In genomic region chr2:133139847-133140533, GRCh38 we compare ENCODE assay signal across 13 cellular contexts.
DNase-seq lines count a peak whose midpoint lies in the region; ATAC-seq lines count a peak whose summit lies in the region.
"Had no signal": no experiment of that assay in that cellular context is flagged by ENCODE, and none has a peak within 500 bp of the region (broad histone marks: within the 10 kb centered on the region; RNA-seq: fewer than 3 reads in every experiment).

No MANE protein-coding gene starts in this region.

- CTCF ChIA-PET in activated naive CD4-positive, alpha-beta T cell treated with anti-CD3 and anti-CD28 coated beads for 36 hours (lab: Charles Lee) = interaction anchor here (0.7 kb wide), 1 partner anchor 721 kb away, joined by 3 read pairs; no protein-coding TSS in a partner anchor

- H3K4me3 ChIP-seq in NT2/D1 (ENCODE audit: insufficient read length, low read depth) = no peak overlapping the region
- H3K4me3 ChIP-seq: skin epidermis had no signal

- no peaks in the 10 kb centered on the region for H3K27me3 Mint-ChIP-seq in activated naive CD4-positive, alpha-beta T cell treated with anti-CD3 and anti-CD28 coated beads for 36 hours (ENCODE audit: low read depth)
- H3K27me3 Mint-ChIP-seq: activated naive CD8-positive, alpha-beta T cell treated with anti-CD3 and anti-CD28 coated beads for 36 hours; CD4-positive, CD25-positive, alpha-beta regulatory T cell; stimulated activated naive CD8-positive, alpha-beta T cell treated with anti-CD3 and anti-CD28 coated beads, Interleukin-15, amount 100 ng/mL, for 72 hours had no signal

- no peak overlapping the region for H3K9ac ChIP-seq in NT2/D1 (ENCODE audit: insufficient read length, low read depth)

- no peaks in the 10 kb centered on the region for H3K36me3 ChIP-seq in NT2/D1 (ENCODE audit: insufficient read depth, insufficient read length, low read length)
- H3K36me3 ChIP-seq: neutrophil had no signal

- peak overlapping the region; percentile 31 for H3K27ac ChIP-seq in substantia nigra (ENCODE audit: low read depth, low read length, poor library complexity, severe bottlenecking)
- H3K27ac ChIP-seq: neutrophil, skin epidermis had no signal

- peak; percentile 35 for ATAC-seq in GM19468 (IDR thresholded peaks at IDR 0.05; ENCODE audit: extremely low read depth, unreplicated experiment)
- ATAC-seq: stimulated activated naive CD8-positive, alpha-beta T cell treated with anti-CD3 and anti-CD28 coated beads, Interleukin-15, amount 100 ng/mL, for 72 hours had no signal

- peaks cover 3% of the 10 kb centered on the region for H3K9me3 Mint-ChIP-seq in activated naive CD4-positive, alpha-beta T cell treated with anti-CD3 and anti-CD28 coated beads for 36 hours

- H3K27ac Mint-ChIP-seq in activated naive CD4-positive, alpha-beta T cell treated with anti-CD3 and anti-CD28 coated beads for 36 hours = no peak overlapping the region
- H3K27ac Mint-ChIP-seq: activated naive CD8-positive, alpha-beta T cell treated with anti-CD3 and anti-CD28 coated beads for 36 hours; CD4-positive, CD25-positive, alpha-beta regulatory T cell; stimulated activated naive CD8-positive, alpha-beta T cell treated with anti-CD3 and anti-CD28 coated beads, Interleukin-15, amount 100 ng/mL, for 72 hours had no signal

- no peak overlapping the region for H3K4me3 Mint-ChIP-seq in activated naive CD4-positive, alpha-beta T cell treated with anti-CD3 and anti-CD28 coated beads for 36 hours
- H3K4me3 Mint-ChIP-seq: activated naive CD8-positive, alpha-beta T cell treated with anti-CD3 and anti-CD28 coated beads for 36 hours; CD4-positive, CD25-positive, alpha-beta regulatory T cell; stimulated activated naive CD8-positive, alpha-beta T cell treated with anti-CD3 and anti-CD28 coated beads, Interleukin-15, amount 100 ng/mL, for 72 hours had no signal

- H3K9me3 ChIP-seq in NT2/D1 (ENCODE audit: insufficient read depth, low read length) = no peaks in the 10 kb centered on the region
- H3K9me3 ChIP-seq: neutrophil had no signal

- intact Hi-C loops in activated naive CD4-positive, alpha-beta T cell treated with anti-CD3 and anti-CD28 coated beads for 36 hours (cut with micrococcal nuclease) = no loop called here

- no peaks in the 10 kb centered on the region for H3K27me3 ChIP-seq in NT2/D1 (ENCODE audit: insufficient read depth, insufficient read length)
- H3K27me3 ChIP-seq: neutrophil had no signal

- DNase-seq in NT2/D1 (ENCODE audit: low read depth, low spot score) (peak; percentile 66), iPS DF 4.7 (ENCODE audit: extremely low read depth, low spot score) (peak; percentile 38), substantia nigra (lab: John Stamatoyannopoulos, UW) (no peak), NCI-H345 treated with DMSO at 0.1 percent for 48 hours (lab: John Stamatoyannopoulos, UW; ENCODE audit: unreplicated experiment) (no peak)
- no peak for DNase-seq in activated naive CD4-positive, alpha-beta T cell treated with anti-CD3 and anti-CD28 coated beads for 36 hours
- no peak for DNase-seq in effector CD8-positive, alpha-beta T cell (lab: John Stamatoyannopoulos, UW)
- DNase-seq: activated naive CD8-positive, alpha-beta T cell treated with anti-CD3 and anti-CD28 coated beads for 36 hours; CD4-positive, CD25-positive, alpha-beta regulatory T cell; erythroblast; stimulated activated naive CD8-positive, alpha-beta T cell treated with anti-CD3 and anti-CD28 coated beads, Interleukin-15, amount 100 ng/mL, for 72 hours had no signal

- no peaks in the 10 kb centered on the region for H3K36me3 Mint-ChIP-seq in activated naive CD4-positive, alpha-beta T cell treated with anti-CD3 and anti-CD28 coated beads for 36 hours (ENCODE audit: low read depth)
- H3K36me3 Mint-ChIP-seq: activated naive CD8-positive, alpha-beta T cell treated with anti-CD3 and anti-CD28 coated beads for 36 hours; CD4-positive, CD25-positive, alpha-beta regulatory T cell had no signal

- H3K4me1 ChIP-seq in NT2/D1 (ENCODE audit: insufficient read depth, insufficient read length) = no peaks in the 10 kb centered on the region

- no peaks in the 10 kb centered on the region for H3K4me1 Mint-ChIP-seq in activated naive CD4-positive, alpha-beta T cell treated with anti-CD3 and anti-CD28 coated beads for 36 hours (ENCODE audit: low read depth)
- H3K4me1 Mint-ChIP-seq: activated naive CD8-positive, alpha-beta T cell treated with anti-CD3 and anti-CD28 coated beads for 36 hours; CD4-positive, CD25-positive, alpha-beta regulatory T cell; stimulated activated naive CD8-positive, alpha-beta T cell treated with anti-CD3 and anti-CD28 coated beads, Interleukin-15, amount 100 ng/mL, for 72 hours had no signal

Comparison
In these comparisons a context has a peak if more than half of its experiments do, and no peak if none do; other contexts are left out.
1. DNase-seq: peak in NT2/D1 (single experiment) and iPS DF 4.7 (single experiment); none in substantia nigra (0 of 49), activated naive CD4-positive, alpha-beta T cell treated with anti-CD3 and anti-CD28 coated beads for 36 hours (single experiment), NCI-H345 treated with DMSO at 0.1 percent for 48 hours (single experiment) and effector CD8-positive, alpha-beta T cell (single experiment).